In genomic region chr17:40548982-40549680, GRCh38 we compare ENCODE assay signal across 8 cellular contexts. TPM values are rescaled to one million over a fixed set of nuclear protein-coding genes. Genes with fewer than 3 reads are reported as not detected.
A peak's percentile ranks its signal among the peaks of the same experiment; 100 is the strongest.
DNase-seq lines count a peak whose midpoint lies in the region; ATAC-seq, FAIRE-seq and TF ChIP-seq lines count a peak whose summit lies in the region.

No MANE protein-coding gene starts in this region.

- peaks cover 0 to 4% of the 10 kb centered on the region in 2 donors for H3K27me3 Mint-ChIP-seq in stimulated activated naive B cell treated with anti-CD40 and anti-IgM and Interleukin-4, amounts not matched to agents 10 μg/mL and 1 μg/mL and 100 μg/mL, for 72 hours

- FAIRE-seq in GM19239 (lab: Jason Lieb, UNC) = no peak

- peaks cover 7 to 11% of the 10 kb centered on the region in 2 donors for H3K36me3 Mint-ChIP-seq in activated naive CD4-positive, alpha-beta T cell treated with anti-CD3 and anti-CD28 coated beads, Interleukin-2, amount 50 U/mL, for 72 hours
- peaks cover 29 to 35% of the 10 kb centered on the region in 2 donors for H3K36me3 Mint-ChIP-seq in stimulated activated naive B cell treated with anti-CD40 and anti-IgM and Interleukin-4, amounts not matched to agents 10 μg/mL and 1 μg/mL and 100 μg/mL, for 72 hours

- H3K4me1 Mint-ChIP-seq in stimulated activated naive B cell treated with anti-CD40 and anti-IgM and Interleukin-4, amounts not matched to agents 10 μg/mL and 1 μg/mL and 100 μg/mL, for 72 hours = peaks cover 80 to 95% of the 10 kb centered on the region in 2 donors

- H3K36me3 ChIP-seq in hepatocyte (replicated peaks; ENCODE audit: insufficient read depth, low read depth) (no peaks in the 10 kb centered on the region), HAP-1 (replicated peaks) (no peaks in the 10 kb centered on the region)

- DNase-seq in AG10803 (ENCODE audit: low read depth) (peak; percentile 90), M059J (ENCODE audit: low read depth) (peak; percentile 88), hepatocyte (ENCODE audit: low spot score) (no peak), HAP-1 (ENCODE audit: low spot score in 2 of 2) (no peak), GM19239 (ENCODE audit: insufficient read length, low spot score) (no peak)
- peak in 1 of 2 donors; percentile 62 for DNase-seq in activated naive CD4-positive, alpha-beta T cell treated with anti-CD3 and anti-CD28 coated beads, Interleukin-2, amount 50 U/mL, for 72 hours (ENCODE audit: low spot score in 2 of 2)
- no peak for DNase-seq in stimulated activated naive B cell treated with anti-CD40 and anti-IgM and Interleukin-4, amounts not matched to agents 10 μg/mL and 1 μg/mL and 100 μg/mL, for 72 hours

- ATAC-seq in activated naive CD4-positive, alpha-beta T cell treated with anti-CD3 and anti-CD28 coated beads, Interleukin-2, amount 50 U/mL, for 72 hours = peak; percentile 11 to 14
- peak in 1 of 2 donors; percentile 5 for ATAC-seq in stimulated activated naive B cell treated with anti-CD40 and anti-IgM and Interleukin-4, amounts not matched to agents 10 μg/mL and 1 μg/mL and 100 μg/mL, for 72 hours (replicated peaks)
- no peak for ATAC-seq in GM18858 (IDR thresholded peaks at IDR 0.05; ENCODE audit: unreplicated experiment)

- H3K27me3 ChIP-seq in hepatocyte (no peaks in the 10 kb centered on the region), HAP-1 (ENCODE audit: low read depth) (no peaks in the 10 kb centered on the region)

- in situ Hi-C loops in HAP-1 (cut with MboI; ENCODE audit: low sequenced_read_pairs) = no loop called here

- peak overlapping the region; percentile 13 for H3K4me2 ChIP-seq in hepatocyte

- peak overlapping the region; percentile 24 to 98 for H3K27ac Mint-ChIP-seq in activated naive CD4-positive, alpha-beta T cell treated with anti-CD3 and anti-CD28 coated beads, Interleukin-2, amount 50 U/mL, for 72 hours
- peak overlapping the region; percentile 100 for H3K27ac Mint-ChIP-seq in stimulated activated naive B cell treated with anti-CD40 and anti-IgM and Interleukin-4, amounts not matched to agents 10 μg/mL and 1 μg/mL and 100 μg/mL, for 72 hours

- H2AFZ ChIP-seq in hepatocyte = no peak overlapping the region

- H3K4me1 ChIP-seq in hepatocyte (ENCODE audit: insufficient read depth) = peaks cover 43% of the 10 kb centered on the region
- no peaks in the 10 kb centered on the region for H3K4me1 ChIP-seq in HAP-1

- H3K27ac ChIP-seq in hepatocyte = peak overlapping the region; percentile 87

- H3K4me3 Mint-ChIP-seq in stimulated activated naive B cell treated with anti-CD40 and anti-IgM and Interleukin-4, amounts not matched to agents 10 μg/mL and 1 μg/mL and 100 μg/mL, for 72 hours = peak overlapping the region; percentile 22 to 29

- 54% methylated on average over 9 of the region's 9 CpGs for WGBS in hepatocyte (ENCODE audit: low lambda C conversion rate, missing lambda C conversion rate)

- H3K9me2 ChIP-seq in hepatocyte (replicated peaks; ENCODE audit: insufficient read depth) = no peaks in the 10 kb centered on the region

- no peaks in the 10 kb centered on the region for H3K79me2 ChIP-seq in hepatocyte

- H4K20me1 ChIP-seq in hepatocyte (ENCODE audit: insufficient read depth, poor library complexity, severe bottlenecking) = no peaks in the 10 kb centered on the region

- TF ChIP-seq CTCF in AG10803 (conservative IDR thresholded peaks at IDR 0.05; ENCODE audit: low read length) (no peak), hepatocyte (IDR thresholded peaks at IDR 0.05; ENCODE audit: poor library complexity) (no peak)

- H3K9me3 ChIP-seq in hepatocyte (ENCODE audit: low read depth) (no peaks in the 10 kb centered on the region), HAP-1 (no peaks in the 10 kb centered on the region)

- H3K9me3 Mint-ChIP-seq in activated naive CD4-positive, alpha-beta T cell treated with anti-CD3 and anti-CD28 coated beads, Interleukin-2, amount 50 U/mL, for 72 hours = no peaks in the 10 kb centered on the region
- H3K9me3 Mint-ChIP-seq in stimulated activated naive B cell treated with anti-CD40 and anti-IgM and Interleukin-4, amounts not matched to agents 10 μg/mL and 1 μg/mL and 100 μg/mL, for 72 hours = no peaks in the 10 kb centered on the region

- H3K4me3 ChIP-seq in AG10803 (ENCODE audit: low read length) = no peak overlapping the region
- H3K4me3 ChIP-seq in hepatocyte = no peak overlapping the region
- no peak overlapping the region for H3K4me3 ChIP-seq in HAP-1

RNA-seq across cellular contexts. Expression of gene CCR7, which starts 16.1 kb away (rescaled TPM):
- total RNA-seq in M059J (2014; rRNA removed; shearing (Covaris generic)) = not detected in 2 replicates
- 100 to 1,000 TPM; 287 to 301 TPM for total RNA-seq in activated naive CD4-positive, alpha-beta T cell treated with anti-CD3 and anti-CD28 coated beads, Interleukin-2, amount 50 U/mL, for 72 hours
- total RNA-seq in hepatocyte = 0.16 and 2.8 TPM in 2 replicates
- 2.9 and 4.1 TPM in 2 replicates for polyA plus RNA-seq in hepatocyte

RNA-seq across cellular contexts. Expression of gene TNS4, which starts 47.7 kb away (rescaled TPM):
- total RNA-seq in M059J (2014; rRNA removed; shearing (Covaris generic)) = 0.10 TPM in 1 of 2 replicates, not detected in the other
- 10 to 100 TPM in 1 of 2 donors, 1 to 10 TPM in 1; 1.7 to 11.6 TPM for total RNA-seq in activated naive CD4-positive, alpha-beta T cell treated with anti-CD3 and anti-CD28 coated beads, Interleukin-2, amount 50 U/mL, for 72 hours
- not detected in 2 replicates for total RNA-seq in hepatocyte
- 0.07 TPM in 2 replicates for polyA plus RNA-seq in hepatocyte

Comparison
In these comparisons a context has a peak if more than half of its experiments do, and no peak if none do; other contexts are left out.
1. DNase-seq: peak in AG10803 (single experiment) and M059J (single experiment); none in hepatocyte (single experiment), stimulated activated naive B cell treated with anti-CD40 and anti-IgM and Interleukin-4, amounts not matched to agents 10 μg/mL and 1 μg/mL and 100 μg/mL, for 72 hours (single experiment), HAP-1 (0 of 2) and GM19239 (single experiment).
2. RNA of gene CCR7, which starts 16.1 kb away (total RNA-seq): 287 to 301 TPM in activated naive CD4-positive, alpha-beta T cell treated with anti-CD3 and anti-CD28 coated beads, Interleukin-2, amount 50 U/mL, for 72 hours; 0.16 to 2.8 TPM in hepatocyte and not detected in M059J; every median in the first group is over 10 times any median in the second.